26 cellular contexts compared by ENCODE assay signal in the genomic region with DNA sequence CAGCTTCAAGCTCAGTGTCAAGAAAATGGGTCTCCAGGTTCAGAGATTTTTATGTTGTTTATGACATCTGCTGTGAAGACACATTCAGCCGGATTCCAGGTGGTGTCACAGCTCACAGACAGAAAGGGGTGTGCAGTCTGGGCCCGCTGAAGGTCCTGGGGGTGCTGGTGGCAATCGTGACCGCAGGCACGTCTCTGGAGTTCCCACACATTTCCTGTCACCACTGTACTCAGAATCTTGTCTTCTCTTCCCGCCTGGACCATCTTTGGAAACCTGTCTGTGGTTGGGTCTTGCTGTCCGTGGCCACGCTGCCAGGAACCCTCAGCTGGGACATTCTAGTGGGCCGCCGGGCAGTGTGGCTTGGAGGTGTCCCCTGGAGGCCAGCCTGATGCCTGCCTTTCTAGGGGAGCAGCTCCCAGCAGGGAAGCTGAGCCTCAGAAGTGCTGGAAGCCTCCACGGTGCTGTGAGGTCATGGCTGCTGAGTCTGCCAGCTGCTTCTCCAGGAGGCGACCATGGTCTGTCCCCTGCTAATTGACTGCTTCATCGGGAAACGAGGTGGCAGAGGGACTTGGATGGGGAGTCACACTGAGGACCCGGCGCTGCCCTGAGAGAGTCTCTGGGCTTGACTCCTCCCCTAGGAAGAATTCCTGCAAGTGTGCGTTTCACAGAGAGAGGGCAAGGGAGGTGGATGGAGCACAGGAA. TPM values are rescaled to one million over a fixed set of nuclear protein-coding genes. Genes with fewer than 3 reads are reported as not detected.
DNase-seq lines count a peak whose midpoint lies in the region; ATAC-seq, FAIRE-seq and TF ChIP-seq lines count a peak whose summit lies in the region.
"Had no signal": no experiment of that assay in that cellular context is flagged by ENCODE, and none has a peak within 500 bp of the region (broad histone marks: within the 10 kb centered on the region; RNA-seq: fewer than 3 reads in every experiment).

No MANE protein-coding gene starts in this region.

- H3K27me3 Mint-ChIP-seq in activated CD4-positive, alpha-beta memory T cell treated with anti-CD3 and anti-CD28 coated beads, Interleukin-2, amount 10 ng/mL, durations not matched to agents 7 days and 5 days = no peaks in the 10 kb centered on the region
- H3K27me3 Mint-ChIP-seq in activated CD4-positive, alpha-beta memory T cell treated with anti-CD3 and anti-CD28 coated beads for 36 hours = no peaks in the 10 kb centered on the region
- no peaks in the 10 kb centered on the region for H3K27me3 Mint-ChIP-seq in activated T-helper 17 cell treated with anti-CD3 and anti-CD28 coated beads, Interleukin-2, amount 50 U/mL, for 72 hours
- H3K27me3 Mint-ChIP-seq in progenitor cell of endocrine pancreas = no peaks in the 10 kb centered on the region

- H3K27me3 ChIP-seq in small intestine (ENCODE audit: control insufficient read depth in 2 of 2, insufficient read depth in 2 of 2, low read length in 2 of 2) = no peaks in the 10 kb centered on the region
- H3K27me3 ChIP-seq: cardiac muscle cell, vagina had no signal

- peak overlapping the region; percentile 28 for H3K4me3 Mint-ChIP-seq in activated CD4-positive, alpha-beta memory T cell treated with anti-CD3 and anti-CD28 coated beads, Interleukin-2, amount 10 ng/mL, durations not matched to agents 7 days and 5 days
- H3K4me3 Mint-ChIP-seq in activated CD4-positive, alpha-beta memory T cell treated with anti-CD3 and anti-CD28 coated beads for 36 hours = no peak overlapping the region
- peak overlapping the region; percentile 85 for H3K4me3 Mint-ChIP-seq in activated T-helper 17 cell treated with anti-CD3 and anti-CD28 coated beads, Interleukin-2, amount 50 U/mL, for 72 hours
- no peak overlapping the region for H3K4me3 Mint-ChIP-seq in progenitor cell of endocrine pancreas (ENCODE audit: low read depth)
- H3K4me3 Mint-ChIP-seq: activated T-cell treated with anti-CD3 and anti-CD28 coated beads, Interleukin-2, amount 50 U/mL, for 4 hours; nephron progenitor cell had no signal

- ATAC-seq in activated T-helper 17 cell treated with anti-CD3 and anti-CD28 coated beads, Interleukin-2, amount 50 U/mL, for 72 hours (replicated peaks) = peak; percentile 70
- no peak for ATAC-seq in HG02642 (IDR thresholded peaks at IDR 0.05; ENCODE audit: poor library complexity, unreplicated experiment)
- ATAC-seq: HCT116, PC-3 had no signal

- FAIRE-seq in small intestine (lab: Jason Lieb, UNC) = no peak

- no peaks in the 10 kb centered on the region for H3K9me3 Mint-ChIP-seq in activated CD4-positive, alpha-beta memory T cell treated with anti-CD3 and anti-CD28 coated beads, Interleukin-2, amount 10 ng/mL, durations not matched to agents 7 days and 5 days
- no peaks in the 10 kb centered on the region for H3K9me3 Mint-ChIP-seq in activated CD4-positive, alpha-beta memory T cell treated with anti-CD3 and anti-CD28 coated beads for 36 hours
- H3K9me3 Mint-ChIP-seq in activated T-helper 17 cell treated with anti-CD3 and anti-CD28 coated beads, Interleukin-2, amount 50 U/mL, for 72 hours = no peaks in the 10 kb centered on the region
- H3K9me3 Mint-ChIP-seq in progenitor cell of endocrine pancreas (ENCODE audit: low read depth) = no peaks in the 10 kb centered on the region
- H3K9me3 Mint-ChIP-seq: activated T-cell treated with anti-CD3 and anti-CD28 coated beads, Interleukin-2, amount 50 U/mL, for 4 hours; nephron progenitor cell had no signal

- POLR2A ChIA-PET in activated CD4-positive, alpha-beta memory T cell treated with anti-CD3 and anti-CD28 coated beads, Interleukin-2, amount 10 ng/mL, durations not matched to agents 7 days and 5 days (lab: Charles Lee) = no interaction called here
- POLR2A ChIA-PET in activated CD4-positive, alpha-beta memory T cell treated with anti-CD3 and anti-CD28 coated beads for 36 hours (lab: Charles Lee) = no interaction called here

- CTCF ChIA-PET in activated CD4-positive, alpha-beta memory T cell treated with anti-CD3 and anti-CD28 coated beads, Interleukin-2, amount 10 ng/mL, durations not matched to agents 7 days and 5 days (lab: Charles Lee) = no interaction called here
- CTCF ChIA-PET in activated CD4-positive, alpha-beta memory T cell treated with anti-CD3 and anti-CD28 coated beads for 36 hours (lab: Charles Lee) = interaction anchor here (1.2 kb wide), 1 partner anchor 256 kb away, joined by 3 read pairs; no protein-coding TSS in a partner anchor

- no peaks in the 10 kb centered on the region for H3K4me1 ChIP-seq in small intestine (ENCODE audit: control insufficient read depth in 2 of 2, insufficient read depth in 1 of 2, low read depth in 1 of 2, low read length in 1 of 2)
- H3K4me1 ChIP-seq: vagina had no signal

- H3K4me3 ChIP-seq in small intestine (ENCODE audit: low read depth in 1 of 2, low read length in 2 of 2) = no peak overlapping the region
- H3K4me3 ChIP-seq: cardiac muscle cell, MG63, SK-N-MC, vagina had no signal

- H3K9me3 ChIP-seq in small intestine (ENCODE audit: control insufficient read depth, low read depth) = no peaks in the 10 kb centered on the region
- H3K9me3 ChIP-seq: MG63, vagina had no signal

- intact Hi-C loops in activated CD4-positive, alpha-beta memory T cell treated with anti-CD3 and anti-CD28 coated beads for 36 hours (cut with micrococcal nuclease) = no loop called here

- no peaks in the 10 kb centered on the region for H3K36me3 Mint-ChIP-seq in activated CD4-positive, alpha-beta memory T cell treated with anti-CD3 and anti-CD28 coated beads, Interleukin-2, amount 10 ng/mL, durations not matched to agents 7 days and 5 days (ENCODE audit: low read depth)
- no peaks in the 10 kb centered on the region for H3K36me3 Mint-ChIP-seq in activated CD4-positive, alpha-beta memory T cell treated with anti-CD3 and anti-CD28 coated beads for 36 hours
- peaks cover 9% of the 10 kb centered on the region for H3K36me3 Mint-ChIP-seq in activated T-helper 17 cell treated with anti-CD3 and anti-CD28 coated beads, Interleukin-2, amount 50 U/mL, for 72 hours (ENCODE audit: low read depth)
- H3K36me3 Mint-ChIP-seq in progenitor cell of endocrine pancreas (ENCODE audit: insufficient read depth) = no peaks in the 10 kb centered on the region

- H3K27ac Mint-ChIP-seq in activated CD4-positive, alpha-beta memory T cell treated with anti-CD3 and anti-CD28 coated beads, Interleukin-2, amount 10 ng/mL, durations not matched to agents 7 days and 5 days = no peak overlapping the region
- H3K27ac Mint-ChIP-seq in activated CD4-positive, alpha-beta memory T cell treated with anti-CD3 and anti-CD28 coated beads for 36 hours = no peak overlapping the region
- peak overlapping the region; percentile 98 for H3K27ac Mint-ChIP-seq in activated T-helper 17 cell treated with anti-CD3 and anti-CD28 coated beads, Interleukin-2, amount 50 U/mL, for 72 hours
- peak overlapping the region; percentile 62 for H3K27ac Mint-ChIP-seq in progenitor cell of endocrine pancreas

- WGBS in small intestine, 3 donors = 68 to 82% (median 69%) methylated on average over 17 of the region's 17 CpGs

- H3K4me1 Mint-ChIP-seq in activated CD4-positive, alpha-beta memory T cell treated with anti-CD3 and anti-CD28 coated beads, Interleukin-2, amount 10 ng/mL, durations not matched to agents 7 days and 5 days = peaks cover 9% of the 10 kb centered on the region
- H3K4me1 Mint-ChIP-seq in activated CD4-positive, alpha-beta memory T cell treated with anti-CD3 and anti-CD28 coated beads for 36 hours (ENCODE audit: low read depth) = peaks cover 6% of the 10 kb centered on the region
- peaks cover 6% of the 10 kb centered on the region for H3K4me1 Mint-ChIP-seq in activated T-helper 17 cell treated with anti-CD3 and anti-CD28 coated beads, Interleukin-2, amount 50 U/mL, for 72 hours
- no peaks in the 10 kb centered on the region for H3K4me1 Mint-ChIP-seq in progenitor cell of endocrine pancreas (ENCODE audit: low read depth)

- H3K36me3 ChIP-seq in small intestine (ENCODE audit: control insufficient read depth in 2 of 2, insufficient read depth in 2 of 2, low read length in 2 of 2) = no peaks in the 10 kb centered on the region
- H3K36me3 ChIP-seq: cardiac muscle cell, MG63, vagina had no signal

- no peak for DNase-seq in activated CD4-positive, alpha-beta memory T cell treated with anti-CD3 and anti-CD28 coated beads, Interleukin-2, amount 10 ng/mL, durations not matched to agents 7 days and 5 days
- no peak for DNase-seq in activated CD4-positive, alpha-beta memory T cell treated with anti-CD3 and anti-CD28 coated beads for 36 hours
- DNase-seq in D341Med (ENCODE audit: low spot score) = peak; percentile 20
- no peak for DNase-seq in progenitor cell of endocrine pancreas (ENCODE audit: low spot score, unreplicated experiment)
- no peak for DNase-seq in small intestine
- no peak for DNase-seq in kidney glomerular epithelial cell (lab: John Stamatoyannopoulos, UW)
- DNase-seq: activated T-cell treated with anti-CD3 and anti-CD28 coated beads, Interleukin-2, amount 50 U/mL, for 4 hours; amniotic stem cell; DMS79; foreskin melanocyte; mesenchymal stem cell; MG63; NCI-H1436; NCI-H748 treated with DMSO at 0.1 percent for 48 hours; nephron progenitor cell; PC-3; stimulated activated CD4-positive, alpha-beta T cell treated with anti-CD3 and anti-CD28 coated beads, Interleukin-4, amount 100 ng/mL, for 24 hours; substantia nigra had no signal

- no peak overlapping the region for H3K27ac ChIP-seq in small intestine (ENCODE audit: low read depth in 1 of 2, low read length in 1 of 2)
- H3K27ac ChIP-seq: C4-2B, cardiac muscle cell, SK-N-MC, vagina had no signal

- no peak for TF ChIP-seq CTCF in progenitor cell of endocrine pancreas (IDR thresholded peaks at IDR 0.05; ENCODE audit: unreplicated experiment)

RNA-seq across cellular contexts. Expression of gene TEX29, which starts 3.7 kb away (rescaled TPM):
- under 1 TPM; 0.73 to 0.93 TPM for total RNA-seq in activated CD4-positive, alpha-beta memory T cell treated with anti-CD3 and anti-CD28 coated beads, Interleukin-2, amount 10 ng/mL, durations not matched to agents 7 days and 5 days
- under 1 TPM; 0.39 to 0.43 TPM for total RNA-seq in activated CD4-positive, alpha-beta memory T cell treated with anti-CD3 and anti-CD28 coated beads for 36 hours
- total RNA-seq in activated T-helper 17 cell treated with anti-CD3 and anti-CD28 coated beads, Interleukin-2, amount 50 U/mL, for 72 hours = 1 to 10 TPM; 1.7 to 2.2 TPM
- total RNA-seq in progenitor cell of endocrine pancreas = 0.43 and 0.44 TPM in 2 replicates
- polyA plus RNA-seq in small intestine = 1 to 10 TPM in 2 of 3 donors, under 1 TPM in 1; 0.48 to 5.8 (median 3.0) TPM
- total RNA-seq: cardiac muscle cell, epithelial cell of proximal tubule, PC-3 had no signal
- polyA plus RNA-seq: cardiac muscle cell had no signal

Comparison
In these comparisons a context has a peak if more than half of its experiments do, and no peak if none do; other contexts are left out.
1. H3K4me3 Mint-ChIP-seq: peak in activated CD4-positive, alpha-beta memory T cell treated with anti-CD3 and anti-CD28 coated beads, Interleukin-2, amount 10 ng/mL, durations not matched to agents 7 days and 5 days (single experiment) and activated T-helper 17 cell treated with anti-CD3 and anti-CD28 coated beads, Interleukin-2, amount 50 U/mL, for 72 hours (single experiment); none in activated CD4-positive, alpha-beta memory T cell treated with anti-CD3 and anti-CD28 coated beads for 36 hours (single experiment) and progenitor cell of endocrine pancreas (single experiment).
2. H3K27ac Mint-ChIP-seq: peak in activated T-helper 17 cell treated with anti-CD3 and anti-CD28 coated beads, Interleukin-2, amount 50 U/mL, for 72 hours (single experiment) and progenitor cell of endocrine pancreas (single experiment); none in activated CD4-positive, alpha-beta memory T cell treated with anti-CD3 and anti-CD28 coated beads, Interleukin-2, amount 10 ng/mL, durations not matched to agents 7 days and 5 days (single experiment) and activated CD4-positive, alpha-beta memory T cell treated with anti-CD3 and anti-CD28 coated beads for 36 hours (single experiment).